ENCODE assay signal across 9 cellular contexts in genomic region chr3:124149081-124149480, GRCh38.
"Had no signal": no experiment of that assay in that cellular context is flagged by ENCODE, and none has a peak within 500 bp of the region (broad histone marks: within the 10 kb centered on the region; RNA-seq: fewer than 3 reads in every experiment).

No MANE protein-coding gene starts in this region.

- ATAC-seq: HCT116, HepG2, K562 had no signal

- H2AFZ ChIP-seq: GM23248 had no signal

- H3K9me3 Mint-ChIP-seq: HFFc6 had no signal

- H3K4me3 Mint-ChIP-seq: HFFc6 had no signal

- H3K9ac ChIP-seq: GM23248 had no signal

- DNase-seq: GM23248, GOT3, H7, HFFc6 had no signal

- H3K9me3 ChIP-seq: HAP-1 had no signal

- H3K4me1 ChIP-seq: HAP-1 had no signal

- H3K27ac ChIP-seq: GM23248, HL-60 had no signal

- H3K27ac Mint-ChIP-seq: HFFc6 had no signal

- H3K36me3 ChIP-seq: HAP-1 had no signal

- H3K4me3 ChIP-seq: GM23248, HAP-1, K562 had no signal
